Comparison of ENCODE assay signal across 12 cellular contexts in the genomic region with DNA sequence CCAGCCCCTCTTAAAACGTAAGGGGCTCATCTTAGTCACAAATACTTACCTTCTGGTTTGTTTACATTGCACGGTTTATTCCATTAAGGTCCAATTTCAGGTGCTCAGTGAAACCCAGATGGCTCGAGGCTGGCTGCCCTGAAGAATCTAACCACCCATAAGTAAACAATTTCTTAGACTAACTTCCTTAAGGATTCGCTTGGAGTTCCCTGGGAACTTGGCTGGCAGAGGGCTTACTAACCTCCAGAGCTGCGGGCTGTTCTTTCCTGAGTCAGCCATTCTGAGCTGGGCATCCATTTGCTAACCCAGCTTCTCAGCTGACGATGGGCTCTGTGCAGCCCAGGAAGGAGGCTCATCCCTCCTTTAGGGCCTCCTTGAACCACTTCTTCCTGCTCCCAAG.
"Had no signal": no experiment of that assay in that cellular context is flagged by ENCODE, and none has a peak within 500 bp of the region (broad histone marks: within the 10 kb centered on the region; RNA-seq: fewer than 3 reads in every experiment).

No MANE protein-coding gene starts in this region.

- H3K27me3 ChIP-seq: right lobe of liver, stomach, testis had no signal

- H3K36me3 ChIP-seq: right lobe of liver, stomach had no signal

- H3K4me3 ChIP-seq: lung, right lobe of liver, stomach, testis had no signal

- H3K9me3 ChIP-seq: right lobe of liver, stomach, testis had no signal

- H3K4me1 ChIP-seq: right lobe of liver, stomach, testis had no signal

- H3K27ac ChIP-seq: right lobe of liver, stomach, testis had no signal

- ATAC-seq: activated CD4-positive, CD25-positive, alpha-beta regulatory T cell treated with anti-CD3 and anti-CD28 coated beads, Interleukin-2, amount 50 U/mL, for 24 hours; left cardiac atrium; right lobe of liver had no signal

- DNase-seq: activated naive CD8-positive, alpha-beta T cell treated with anti-CD3 and anti-CD28 coated beads, Interleukin-2, amount 10 ng/mL, durations not matched to agents 7 days and 5 days; effector CD8-positive, alpha-beta T cell; foreskin melanocyte; left cardiac atrium; midbrain; right lobe of liver; stimulated activated CD4-positive, alpha-beta T cell treated with anti-CD3 and anti-CD28 coated beads, Interleukin-1b, Interleukin-23, amount 100 ng/mL, for 48 hours; stomach; T-helper 9 cell; testis had no signal
